Comparison of ENCODE assay signal across 1 cellular context in genomic region chr3:50243552-50243895, GRCh38.
TF ChIP-seq lines count a peak whose summit lies in the region.

No MANE protein-coding gene starts in this region.

TF ChIP-seq in K562, 482 proteins besides CTCF, POLR2A, EP300 and RAD21:
- TF ChIP-seq BCOR (IDR thresholded peaks at IDR 0.05) (peak; percentile 74), KDM1A (IDR thresholded peaks at IDR 0.05) (peak in 1 of 2 experiments; percentile 16; a peak in 1 of 4 replicates), NRF1 (conservative IDR thresholded peaks at IDR 0.05 in 1 of 2, IDR thresholded peaks at IDR 0.05 in 1 of 2) (no peak), ADNP (tag; IDR thresholded peaks at IDR 0.05) (0 out of 2 replicates have a peak, but pooled peaks have one; percentile 26), RBM25 (IDR thresholded peaks at IDR 0.05; ENCODE audit: low read depth, low read length, severe bottlenecking) (peak; percentile 91)
